1 cellular context compared by ENCODE assay signal in genomic region chr1:38225745-38226144, GRCh38.
TF ChIP-seq lines count a peak whose summit lies in the region.

No MANE protein-coding gene starts in this region.

TF ChIP-seq in GM23338, 12 proteins besides CTCF, POLR2A, EP300 and RAD21 (continued from another document):
- TF ChIP-seq ZNF462 (CRISPR knock-in tag; IDR thresholded peaks at IDR 0.05) = no peak
